In the genomic region with DNA sequence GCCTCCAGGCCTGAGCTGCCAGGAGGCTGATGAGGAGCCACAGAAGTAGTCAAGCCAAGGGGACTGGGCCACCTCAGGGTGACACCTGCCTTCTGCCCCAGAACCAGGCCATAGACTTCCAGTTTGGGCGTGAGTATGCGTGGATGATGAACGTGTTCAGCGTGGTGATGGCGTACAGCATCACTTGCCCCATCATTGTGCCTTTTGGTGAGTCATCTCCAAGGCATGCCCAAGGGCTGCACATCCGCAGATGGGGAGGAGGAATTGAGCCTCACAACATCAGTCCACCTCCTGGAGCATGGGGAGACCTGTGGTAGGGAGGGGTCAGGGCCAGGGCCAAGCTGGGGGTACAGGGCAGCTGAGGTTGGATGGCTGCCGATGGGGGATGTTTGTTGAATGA, we compare ENCODE assay signal across 21 cellular contexts. TPM values are rescaled to one million over a fixed set of nuclear protein-coding genes. Genes with fewer than 3 reads are reported as not detected.
DNase-seq lines count a peak whose midpoint lies in the region; ATAC-seq, FAIRE-seq and TF ChIP-seq lines count a peak whose summit lies in the region.
"Had no signal": no experiment of that assay in that cellular context is flagged by ENCODE, and none has a peak within 500 bp of the region (broad histone marks: within the 10 kb centered on the region; RNA-seq: fewer than 3 reads in every experiment).

No MANE protein-coding gene starts in this region.

- peaks cover 0 to under 1% of the 10 kb centered on the region in 2 donors for H3K4me1 ChIP-seq in neuronal stem cell (ENCODE audit: control insufficient read depth in 2 of 2, insufficient read depth in 1 of 2, low read depth in 1 of 2, low read length in 2 of 2)

- no peak overlapping the region for H2AK5ac ChIP-seq in neuronal stem cell (ENCODE audit: low read depth, low read length)

- H3K4ac ChIP-seq in neuronal stem cell (ENCODE audit: low read length): no peak overlapping the region

- intact Hi-C loops in MCF 10A (cut with micrococcal nuclease): no loop called here

- no peaks in the 10 kb centered on the region for H3K9me3 Mint-ChIP-seq in activated naive CD4-positive, alpha-beta T cell treated with anti-CD3 and anti-CD28 coated beads, Interleukin-2, amount 50 U/mL, for 72 hours
- H3K9me3 Mint-ChIP-seq in MCF 10A (ENCODE audit: unreplicated experiment): no peaks in the 10 kb centered on the region
- H3K9me3 Mint-ChIP-seq: CD8-positive, alpha-beta T cell had no signal

- H2AFZ ChIP-seq in neuronal stem cell (ENCODE audit: low read length): no peak overlapping the region
- H2AFZ ChIP-seq: PC-9 had no signal

- no peak overlapping the region for H3K4me2 ChIP-seq in neuronal stem cell (ENCODE audit: insufficient read depth, low read length, poor library complexity, severe bottlenecking)
- H3K4me2 ChIP-seq: PC-9 had no signal

- TF ChIP-seq CTCF in bronchial epithelial cell (IDR thresholded peaks at IDR 0.05; ENCODE audit: insufficient read depth, low read length, severe bottlenecking): no peak
- no peak for TF ChIP-seq CTCF in MCF 10A (IDR thresholded peaks at IDR 0.05; ENCODE audit: unreplicated experiment)

- H3K27ac Mint-ChIP-seq in activated naive CD4-positive, alpha-beta T cell treated with anti-CD3 and anti-CD28 coated beads, Interleukin-2, amount 50 U/mL, for 72 hours: no peak overlapping the region
- no peak overlapping the region for H3K27ac Mint-ChIP-seq in MCF 10A (ENCODE audit: low read depth, unreplicated experiment)
- H3K27ac Mint-ChIP-seq: CD8-positive, alpha-beta T cell had no signal

- CTCF ChIA-PET in MCF 10A (lab: Yijun Ruan, JAX): no interaction called here

- H2BK5ac ChIP-seq in neuronal stem cell (ENCODE audit: low read length): no peak overlapping the region

- POLR2A ChIA-PET in MCF 10A (lab: Yijun Ruan, JAX): no interaction called here

- H3K4me3 ChIP-seq in bronchial epithelial cell (ENCODE audit: low read depth, low read length): no peak overlapping the region
- peak overlapping the region in 1 of 2 donors; percentile 62 for H3K4me3 ChIP-seq in neuronal stem cell (ENCODE audit: low read length in 2 of 2)
- H3K4me3 ChIP-seq: BLaER1 treated with 17β-estradiol and CSF1 and Interleukin-3, amounts not matched to agents 10 nM and 100 nM; MG63; PC-9 had no signal

- H3K36me3 ChIP-seq in bronchial epithelial cell (ENCODE audit: control insufficient read depth, insufficient read depth, low read length) (no peaks in the 10 kb centered on the region), neuronal stem cell (replicated peaks in 1 of 2; ENCODE audit: control insufficient read depth in 2 of 2, insufficient read depth in 2 of 2, low read length in 2 of 2) (peaks cover 0 to under 1% of the 10 kb centered on the region in 2 donors)
- H3K36me3 ChIP-seq: MG63 had no signal

- peak overlapping the region; percentile 21 for H3K18ac ChIP-seq in neuronal stem cell (ENCODE audit: low read length)

- no peak overlapping the region for H2BK120ac ChIP-seq in neuronal stem cell (ENCODE audit: low read depth, low read length)

- FAIRE-seq in H54 (lab: Jason Lieb, UNC): no peak
- no peak for FAIRE-seq in bronchial epithelial cell (lab: Jason Lieb, UNC)
- FAIRE-seq: G401.6 had no signal

- ATAC-seq in activated naive CD4-positive, alpha-beta T cell treated with anti-CD3 and anti-CD28 coated beads, Interleukin-2, amount 50 U/mL, for 72 hours: no peak
- ATAC-seq in GM19397 (IDR thresholded peaks at IDR 0.05; ENCODE audit: unreplicated experiment): no peak
- ATAC-seq: CD8-positive, alpha-beta T cell; HCT116; Right ventricle myocardium inferior had no signal

- no CpG with 5 or more reads among the region's 7 CpGs for WGBS in neuronal stem cell (ENCODE audit: extremely low coverage in 2 of 2, insufficient read length in 2 of 2, insufficient replicate concordance in 1 of 2), 2 donors

- H3K4me3 Mint-ChIP-seq in MCF 10A (ENCODE audit: unreplicated experiment): no peak overlapping the region
- H3K4me3 Mint-ChIP-seq: CD8-positive, alpha-beta T cell had no signal

- H2BK12ac ChIP-seq in neuronal stem cell (ENCODE audit: low read length): no peak overlapping the region

- H3K27me3 ChIP-seq in bronchial epithelial cell (ENCODE audit: control insufficient read depth, insufficient read depth, low read length) (no peaks in the 10 kb centered on the region), neuronal stem cell (ENCODE audit: control insufficient read depth in 3 of 3, insufficient read depth in 3 of 3, low read depth in 1 of 3, low read length in 3 of 3) (peaks cover 0 to 11% (median 0%) of the 10 kb centered on the region in 3 experiments)
- H3K27me3 ChIP-seq: BLaER1 treated with 17β-estradiol and CSF1 and Interleukin-3, amounts not matched to agents 10 nM and 100 nM; MG63 had no signal

- H4K8ac ChIP-seq in neuronal stem cell (ENCODE audit: low read depth, low read length): no peak overlapping the region

- H3K14ac ChIP-seq in neuronal stem cell (ENCODE audit: low read length): no peak overlapping the region

- peaks cover 0 to under 1% of the 10 kb centered on the region in 2 donors for H3K9me3 ChIP-seq in neuronal stem cell (replicated peaks in 1 of 2; ENCODE audit: control insufficient read depth in 2 of 2, insufficient read depth in 1 of 2, low read depth in 1 of 2, low read length in 2 of 2)
- H3K9me3 ChIP-seq: BLaER1 treated with 17β-estradiol and CSF1 and Interleukin-3, amounts not matched to agents 10 nM and 100 nM; MG63 had no signal

- no peaks in the 10 kb centered on the region for H3K4me1 Mint-ChIP-seq in MCF 10A (ENCODE audit: insufficient read depth, unreplicated experiment)

- no peak overlapping the region for H4K91ac ChIP-seq in neuronal stem cell (ENCODE audit: low read depth, low read length, poor library complexity)

- H3K27ac ChIP-seq in neuronal stem cell (replicated peaks; ENCODE audit: low read length): no peak overlapping the region
- H3K27ac ChIP-seq: BLaER1 treated with 17β-estradiol and CSF1 and Interleukin-3, amounts not matched to agents 10 nM and 100 nM; PC-9 had no signal

- H3K27me3 Mint-ChIP-seq in MCF 10A (ENCODE audit: insufficient read depth, unreplicated experiment): no peaks in the 10 kb centered on the region

- no peaks in the 10 kb centered on the region for H3K36me3 Mint-ChIP-seq in activated naive CD4-positive, alpha-beta T cell treated with anti-CD3 and anti-CD28 coated beads, Interleukin-2, amount 50 U/mL, for 72 hours
- peaks cover 18% of the 10 kb centered on the region for H3K36me3 Mint-ChIP-seq in MCF 10A (ENCODE audit: insufficient read depth, unreplicated experiment)
- H3K36me3 Mint-ChIP-seq: CD8-positive, alpha-beta T cell had no signal

- no peak overlapping the region for H3K23ac ChIP-seq in neuronal stem cell (ENCODE audit: low read depth, low read length, poor library complexity)

- TF ChIP-seq POLR2A in H54 (IDR thresholded peaks at IDR 0.05; ENCODE audit: low read depth, low read length): no peak

- H3K79me1 ChIP-seq in neuronal stem cell (ENCODE audit: low read depth, low read length): peaks cover 2% of the 10 kb centered on the region

- BruUV-seq in MCF 10A (replicated peaks; lab: Mats Ljungman, UMichigan): no TSS peak

- no peak overlapping the region for H2BK15ac ChIP-seq in neuronal stem cell (ENCODE audit: low read length)

- DNase-seq in H54 (ENCODE audit: insufficient read length, low spot score): peak; percentile 38
- peak; percentile 27 for DNase-seq in M059J (ENCODE audit: low read depth)
- peak; percentile 23 for DNase-seq in bronchial epithelial cell (ENCODE audit: low read depth)
- no peak for DNase-seq in neuronal stem cell (ENCODE audit: low spot score)
- no peak for DNase-seq in kidney glomerular epithelial cell (lab: John Stamatoyannopoulos, UW)
- no peak for DNase-seq in activated naive CD4-positive, alpha-beta T cell treated with anti-CD3 and anti-CD28 coated beads, Interleukin-2, amount 50 U/mL, for 72 hours (ENCODE audit: low spot score in 2 of 2)
- no peak for DNase-seq in MCF 10A (ENCODE audit: unreplicated experiment)
- DNase-seq: CD8-positive, alpha-beta T cell; MG63; NCI-H1092; NCI-H146; NCI-H2029 treated with DMSO at 0.1 percent for 48 hours; NCI-H2171; NCI-H526; PC-9 had no signal

- H3K9ac ChIP-seq in neuronal stem cell (ENCODE audit: low read depth, low read length, poor library complexity): no peak overlapping the region
- H3K9ac ChIP-seq: BLaER1 treated with 17β-estradiol and CSF1 and Interleukin-3, amounts not matched to agents 10 nM and 100 nM had no signal

RNA-seq across cellular contexts. Expression of a gene that starts 22.3 kb away (rescaled TPM):
- total RNA-seq in M059J (2014; rRNA removed; shearing (Covaris generic)): not detected in 2 replicates
- total RNA-seq in bronchial epithelial cell (0.26 TPM in 1 of 2 replicates, not detected in the other), MCF 10A (2022) (not detected in 2 replicates)
- not detected for polyA plus RNA-seq in neuronal stem cell (2013, experiment 1 of 2)
- not detected for polyA plus RNA-seq in neuronal stem cell (2013, experiment 2 of 2)
- total RNA-seq in activated naive CD4-positive, alpha-beta T cell treated with anti-CD3 and anti-CD28 coated beads, Interleukin-2, amount 50 U/mL, for 72 hours: not detected
- total RNA-seq: CD8-positive, alpha-beta T cell; PC-9; Right ventricle myocardium inferior; SK-MEL-5 had no signal

Comparison
In these comparisons a context has a peak if more than half of its experiments do, and no peak if none do; other contexts are left out.
1. DNase-seq: peak in H54 (single experiment), M059J (single experiment) and bronchial epithelial cell (single experiment); none in neuronal stem cell (single experiment), kidney glomerular epithelial cell (single experiment), activated naive CD4-positive, alpha-beta T cell treated with anti-CD3 and anti-CD28 coated beads, Interleukin-2, amount 50 U/mL, for 72 hours (0 of 2) and MCF 10A (single experiment).